In genomic region chr14:67449096-67449495, GRCh38 we compare ENCODE assay signal across 26 cellular contexts. TPM values are rescaled to one million over a fixed set of nuclear protein-coding genes. Genes with fewer than 3 reads are reported as not detected.
"Had no signal": no experiment of that assay in that cellular context is flagged by ENCODE, and none has a peak within 500 bp of the region (broad histone marks: within the 10 kb centered on the region; RNA-seq: fewer than 3 reads in every experiment).

No MANE protein-coding gene starts in this region.

- DNase-seq: activated B cell treated with CpG ODN at 0.5 μM for 24 hours; activated CD4-positive, alpha-beta T cell treated with anti-CD3 and anti-CD28 coated beads for 48 hours; activated CD4-positive, alpha-beta T cell treated with anti-CD3 and anti-CD28 coated beads, Interleukin-2, amount 50 U/mL, for 1 hour; activated CD4-positive, alpha-beta T cell treated with anti-CD3 and anti-CD28 coated beads, Interleukin-2, amount 50 U/mL, for 48 hours; activated CD8-positive, alpha-beta memory T cell treated with anti-CD3 and anti-CD28 coated beads for 24 hours; activated CD8-positive, alpha-beta T cell treated with anti-CD3 and anti-CD28 coated beads for 36 hours; activated effector memory CD4-positive, alpha-beta T cell treated with Interleukin-2 at 50 U/mL for 16 hours; activated gamma-delta T cell treated with Interleukin-2 at 50 U/mL for 16 hours; activated naive CD4-positive, alpha-beta T cell treated with anti-CD3 and anti-CD28 coated beads, Interleukin-2, amount 50 U/mL, for 16 hours; activated naive CD4-positive, alpha-beta T cell treated with Interleukin-2 at 50 U/mL for 16 hours; activated T-cell treated with anti-CD3 and anti-CD28 coated beads, Interleukin-2, amount 50 U/mL, for 4 hours; amniotic stem cell; brain microvascular endothelial cell; colonic mucosa; effector CD8-positive, alpha-beta T cell; endodermal cell; foreskin fibroblast; T1000; WERI-Rb-1 had no signal

- H3K27me3 Mint-ChIP-seq: activated B cell treated with CpG ODN at 0.5 μM for 24 hours had no signal

- H3K4me1 ChIP-seq: colonic mucosa had no signal

- H3K27me3 ChIP-seq: brain microvascular endothelial cell, colonic mucosa had no signal

- H3K4me3 Mint-ChIP-seq: activated B cell treated with CpG ODN at 0.5 μM for 24 hours; activated CD8-positive, alpha-beta T cell treated with anti-CD3 and anti-CD28 coated beads for 36 hours; activated naive CD8-positive, alpha-beta T cell; activated T-cell treated with anti-CD3 and anti-CD28 coated beads, Interleukin-2, amount 50 U/mL, for 4 hours; activated T-helper 17 cell treated with anti-CD3 and anti-CD28 coated beads, Interleukin-2, amount 50 U/mL, for 72 hours; central memory CD8-positive, alpha-beta T cell; endodermal cell had no signal

- H3K9me3 ChIP-seq: colonic mucosa had no signal

- ATAC-seq: activated CD4-positive, CD25-positive, alpha-beta regulatory T cell treated with anti-CD3 and anti-CD28 coated beads, Interleukin-2, amount 50 U/mL, for 24 hours; activated CD8-positive, alpha-beta T cell treated with anti-CD3 and anti-CD28 coated beads for 36 hours; activated T-cell treated with anti-CD3 and anti-CD28 coated beads, Interleukin-2, amount 50 U/mL, for 4 hours; activated T-helper 17 cell treated with anti-CD3 and anti-CD28 coated beads, Interleukin-2, amount 50 U/mL, for 72 hours; esophagus mucosa had no signal

- H3K4me1 Mint-ChIP-seq: activated B cell treated with CpG ODN at 0.5 μM for 24 hours; activated T-helper 17 cell treated with anti-CD3 and anti-CD28 coated beads, Interleukin-2, amount 50 U/mL, for 72 hours; central memory CD8-positive, alpha-beta T cell had no signal

- H3K36me3 ChIP-seq: brain microvascular endothelial cell, colonic mucosa, WERI-Rb-1 had no signal

- H3K27ac Mint-ChIP-seq: activated B cell treated with CpG ODN at 0.5 μM for 24 hours; activated CD8-positive, alpha-beta T cell treated with anti-CD3 and anti-CD28 coated beads for 36 hours; activated naive CD8-positive, alpha-beta T cell; activated T-helper 17 cell treated with anti-CD3 and anti-CD28 coated beads, Interleukin-2, amount 50 U/mL, for 72 hours; endodermal cell had no signal

- H3K4me3 ChIP-seq: colonic mucosa had no signal

- H3K27ac ChIP-seq: brain microvascular endothelial cell, colonic mucosa, WERI-Rb-1 had no signal

- H3K9me3 Mint-ChIP-seq: activated T-cell treated with anti-CD3 and anti-CD28 coated beads, Interleukin-2, amount 50 U/mL, for 4 hours; activated T-helper 17 cell treated with anti-CD3 and anti-CD28 coated beads, Interleukin-2, amount 50 U/mL, for 72 hours; central memory CD8-positive, alpha-beta T cell had no signal

- FAIRE-seq: astrocyte, frontal cortex had no signal

RNA-seq across cellular contexts. Expression of gene PLEK2, which starts 37.1 kb away (rescaled TPM):
- total RNA-seq: activated B cell treated with CpG ODN at 0.5 μM for 24 hours had no signal
